ENCODE assay signal across 8 cellular contexts in the genomic region with DNA sequence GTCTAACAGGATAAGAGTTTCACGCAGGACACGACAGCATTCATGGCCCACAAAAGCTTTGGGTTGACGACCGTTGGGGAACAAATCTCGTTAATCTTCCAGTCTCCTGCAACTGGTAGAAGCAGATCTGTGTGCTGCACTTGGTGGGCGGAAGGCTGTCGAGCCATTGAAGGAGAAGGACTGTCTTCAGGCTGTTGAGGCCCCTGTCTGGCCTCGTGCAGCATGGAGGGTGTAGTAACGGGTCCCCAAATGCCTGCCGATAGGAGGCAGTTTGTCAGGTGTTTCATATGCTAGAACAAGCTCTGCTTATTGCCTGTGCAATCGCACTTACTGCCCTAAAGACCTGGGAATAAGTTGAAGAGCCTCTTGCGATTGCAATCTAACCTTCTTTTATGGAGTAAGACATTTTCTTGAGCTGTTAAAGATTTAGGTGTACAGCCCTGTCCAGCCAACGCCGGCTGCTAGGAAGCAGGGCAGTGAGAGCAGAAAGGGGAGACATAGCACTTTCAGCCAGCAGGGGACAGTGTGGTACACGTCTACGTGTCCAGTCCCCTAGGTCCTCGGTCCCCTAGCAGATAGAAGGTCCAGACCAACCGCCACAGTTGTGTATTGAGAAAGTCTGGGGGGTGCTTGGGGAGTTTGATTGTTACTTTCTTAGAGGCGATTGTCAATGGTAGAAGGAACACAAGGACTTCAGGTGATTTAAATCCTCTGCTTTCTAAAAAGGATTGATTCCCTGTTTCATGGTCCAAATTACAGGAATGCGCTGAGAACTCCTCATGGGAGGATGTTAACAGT.
DNase-seq lines count a peak whose midpoint lies in the region; ATAC-seq and TF ChIP-seq lines count a peak whose summit lies in the region.

No MANE protein-coding gene starts in this region.

- intact Hi-C loops in esophagus muscularis mucosa (cut with DNase I) = no loop called here

- H3K36me3 Mint-ChIP-seq in nephron progenitor cell (ENCODE audit: low read depth) = no peaks in the 10 kb centered on the region

- no peak overlapping the region for H3K4me3 Mint-ChIP-seq in nephron progenitor cell

- H3K9me3 ChIP-seq in esophagus muscularis mucosa = no peaks in the 10 kb centered on the region

- H3K9me3 Mint-ChIP-seq in nephron progenitor cell = no peaks in the 10 kb centered on the region

- no peak for TF ChIP-seq POLR2A in esophagus muscularis mucosa (IDR thresholded peaks at IDR 0.05; ENCODE audit: low read depth)

- H3K27ac ChIP-seq in esophagus muscularis mucosa (replicated peaks in 1 of 4) = no peak overlapping the region

- peaks cover 0 to 16% (median 0%) of the 10 kb centered on the region in 4 donors for H3K27me3 ChIP-seq in esophagus muscularis mucosa

- no peak for TF ChIP-seq EP300 in esophagus muscularis mucosa (IDR thresholded peaks at IDR 0.05)

- TF ChIP-seq CTCF in esophagus muscularis mucosa (IDR thresholded peaks at IDR 0.05) (peak; percentile 56 to 74 (median 62)), nephron progenitor cell (IDR thresholded peaks at IDR 0.05) (peak; percentile 94)

- 64% methylated on average over 20 of the region's 20 CpGs for WGBS in esophagus muscularis mucosa

- H3K4me1 Mint-ChIP-seq in nephron progenitor cell = peaks cover 36% of the 10 kb centered on the region

- no peaks in the 10 kb centered on the region for H3K36me3 ChIP-seq in esophagus muscularis mucosa

- ATAC-seq in HG02763 (IDR thresholded peaks at IDR 0.05; ENCODE audit: unreplicated experiment) (no peak), GM18873 (IDR thresholded peaks at IDR 0.05; ENCODE audit: low FRiP score, unreplicated experiment) (no peak)

- peaks cover 20% of the 10 kb centered on the region for H3K27me3 Mint-ChIP-seq in nephron progenitor cell (ENCODE audit: low read depth, poor library complexity)

- DNase-seq in EH (ENCODE audit: low read depth) (peak; percentile 76), HuH-7 (ENCODE audit: low spot score) (peak; percentile 77), SKM-1 (lab: John Stamatoyannopoulos, UW; ENCODE audit: unreplicated experiment) (peak; percentile 47), esophagus muscularis mucosa (ENCODE audit: extremely low spot score) (no peak), nephron progenitor cell (peak; percentile 74), amniotic stem cell (lab: John Stamatoyannopoulos, UW) (no peak)

- H3K4me3 ChIP-seq in esophagus muscularis mucosa = no peak overlapping the region

- no peak overlapping the region for H3K27ac Mint-ChIP-seq in nephron progenitor cell

- peaks cover 15 to 32% (median 25%) of the 10 kb centered on the region in 4 donors for H3K4me1 ChIP-seq in esophagus muscularis mucosa

Comparison
In these comparisons a context has a peak if more than half of its experiments do, and no peak if none do; other contexts are left out.
1. DNase-seq: peak in EH (single experiment), HuH-7 (single experiment), SKM-1 (single experiment) and nephron progenitor cell (single experiment); none in esophagus muscularis mucosa (single experiment) and amniotic stem cell (single experiment).